19 cellular contexts compared by ENCODE assay signal in the genomic region with DNA sequence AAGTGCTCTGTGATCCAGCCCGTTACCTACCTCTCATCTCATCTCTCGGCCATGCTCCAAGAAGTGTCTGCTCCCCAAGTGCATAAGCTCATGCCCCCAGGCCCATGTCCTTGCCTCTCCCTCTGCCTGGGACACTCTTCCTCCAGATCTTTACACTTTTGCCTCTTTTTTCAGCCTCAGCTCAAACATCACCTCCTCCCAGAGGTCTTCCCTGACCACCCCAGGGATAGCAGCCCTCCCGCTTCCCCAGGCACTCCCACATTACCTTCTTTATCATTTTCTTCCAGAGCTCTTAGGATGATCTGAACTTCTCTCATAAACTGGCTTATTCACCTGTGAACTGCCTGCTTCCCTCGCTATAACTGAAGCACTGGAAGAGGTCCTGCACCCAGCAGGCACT. TPM values are rescaled to one million over a fixed set of nuclear protein-coding genes. Genes with fewer than 3 reads are reported as not detected.
DNase-seq lines count a peak whose midpoint lies in the region; ATAC-seq and TF ChIP-seq lines count a peak whose summit lies in the region.
"Had no signal": no experiment of that assay in that cellular context is flagged by ENCODE, and none has a peak within 500 bp of the region (broad histone marks: within the 10 kb centered on the region; RNA-seq: fewer than 3 reads in every experiment).

No MANE protein-coding gene starts in this region.

- peaks cover 7% of the 10 kb centered on the region for H3K79me2 ChIP-seq in PC-3 (ENCODE audit: low read length)

- no peak for ATAC-seq in activated T-helper 17 cell treated with anti-CD3 and anti-CD28 coated beads, Interleukin-2, amount 50 U/mL, for 72 hours (replicated peaks)
- no peak for ATAC-seq in stimulated activated naive CD8-positive, alpha-beta T cell treated with anti-CD3 and anti-CD28 coated beads, Interleukin-15, amount 100 ng/mL, for 72 hours
- ATAC-seq in GM18498 (IDR thresholded peaks at IDR 0.05; ENCODE audit: unreplicated experiment) (no peak), PC-3 (no peak)
- ATAC-seq: HCT116 had no signal

- POLR2A ChIA-PET in activated CD4-positive, alpha-beta T cell treated with anti-CD3 and anti-CD28 coated beads, Interleukin-2, amount 10 ng/mL, durations not matched to agents 7 days and 5 days (lab: Charles Lee), result no interaction called here
- POLR2A ChIA-PET in Caco-2 (lab: Charles Lee) (no interaction called here), PC-3 (lab: Charles Lee; ENCODE audit: unreplicated experiment) (no interaction called here)

- H3K4me1 ChIP-seq in Caco-2 (peaks cover 40% of the 10 kb centered on the region), PC-3 (ENCODE audit: insufficient read depth, low read length) (peaks cover 68% of the 10 kb centered on the region)

- DNase-seq in activated CD4-positive, alpha-beta T cell treated with anti-CD3 and anti-CD28 coated beads, Interleukin-2, amount 10 ng/mL, durations not matched to agents 7 days and 5 days, result no peak
- DNase-seq in activated CD4-positive, alpha-beta T cell treated with anti-CD3 and anti-CD28 coated beads, Interleukin-2, amount 50 U/mL, for 4 hours, result no peak
- DNase-seq in Caco-2 (no peak), PC-3 (no peak), AML-193 (lab: John Stamatoyannopoulos, UW) (no peak)
- no peak for DNase-seq in stimulated activated naive CD8-positive, alpha-beta T cell treated with anti-CD3 and anti-CD28 coated beads, Interleukin-15, amount 100 ng/mL, for 72 hours
- DNase-seq: GM23248, MM.1S, NCI-H1092, NCI-H1436 treated with DMSO at 0.1 percent for 48 hours, NCI-H2029 treated with DMSO at 0.1 percent for 48 hours, NCI-H2171, NCI-H446, Peyer's patch had no signal

- no peaks in the 10 kb centered on the region for H3K27me3 ChIP-seq in Caco-2 (replicated peaks; ENCODE audit: control insufficient read depth, insufficient read depth, low read length)
- no peaks in the 10 kb centered on the region for H3K27me3 ChIP-seq in PC-3 (ENCODE audit: low read length)
- H3K27me3 ChIP-seq: Peyer's patch, SJSA1 had no signal

- H3K27ac ChIP-seq in PC-3 (ENCODE audit: low read length), result no peak overlapping the region
- H3K27ac ChIP-seq: GM23248, Peyer's patch, SJSA1 had no signal

- H3K4me3 Mint-ChIP-seq in activated CD4-positive, alpha-beta T cell treated with anti-CD3 and anti-CD28 coated beads, Interleukin-2, amount 10 ng/mL, durations not matched to agents 7 days and 5 days, result no peak overlapping the region
- no peak overlapping the region for H3K4me3 Mint-ChIP-seq in Caco-2 (ENCODE audit: unreplicated experiment)
- peak overlapping the region; percentile 2 for H3K4me3 Mint-ChIP-seq in activated T-helper 17 cell treated with anti-CD3 and anti-CD28 coated beads, Interleukin-2, amount 50 U/mL, for 72 hours
- no peak overlapping the region for H3K4me3 Mint-ChIP-seq in stimulated activated naive CD8-positive, alpha-beta T cell treated with anti-CD3 and anti-CD28 coated beads, Interleukin-15, amount 100 ng/mL, for 72 hours

- intact Hi-C loops in Caco-2 (cut with micrococcal nuclease; ENCODE audit: unreplicated experiment) (no loop called here), PC-3 (cut with micrococcal nuclease) (no loop called here)

- H3K4me1 Mint-ChIP-seq in activated CD4-positive, alpha-beta T cell treated with anti-CD3 and anti-CD28 coated beads, Interleukin-2, amount 10 ng/mL, durations not matched to agents 7 days and 5 days, result peaks cover 65% of the 10 kb centered on the region
- H3K4me1 Mint-ChIP-seq in Caco-2 (ENCODE audit: low read depth, unreplicated experiment), result peaks cover 38% of the 10 kb centered on the region
- H3K4me1 Mint-ChIP-seq in activated T-helper 17 cell treated with anti-CD3 and anti-CD28 coated beads, Interleukin-2, amount 50 U/mL, for 72 hours, result peaks cover 33% of the 10 kb centered on the region
- peaks cover 41% of the 10 kb centered on the region for H3K4me1 Mint-ChIP-seq in stimulated activated naive CD8-positive, alpha-beta T cell treated with anti-CD3 and anti-CD28 coated beads, Interleukin-15, amount 100 ng/mL, for 72 hours

- CTCF ChIA-PET in activated CD4-positive, alpha-beta T cell treated with anti-CD3 and anti-CD28 coated beads, Interleukin-2, amount 10 ng/mL, durations not matched to agents 7 days and 5 days (lab: Charles Lee), result interaction anchor here (1.3 kb wide), 1 partner anchor 28 kb away, joined by 6 read pairs; no protein-coding TSS in a partner anchor
- CTCF ChIA-PET in Caco-2 (lab: Charles Lee), result no interaction called here
- CTCF ChIA-PET in PC-3 (lab: Charles Lee), result no interaction called here

- TF ChIP-seq CTCF in Caco-2 (IDR thresholded peaks at IDR 0.05; ENCODE audit: insufficient read depth in 1 of 2, low read depth in 1 of 2, low read length in 1 of 2, severe bottlenecking in 1 of 2, unreplicated experiment in 1 of 2), result no peak
- no peak for TF ChIP-seq CTCF in PC-3 (conservative IDR thresholded peaks at IDR 0.05; ENCODE audit: low read depth, low read length)

- H2AFZ ChIP-seq in PC-3 (ENCODE audit: low read length), result no peak overlapping the region
- H2AFZ ChIP-seq: GM23248 had no signal

- no peaks in the 10 kb centered on the region for H3K36me3 Mint-ChIP-seq in activated CD4-positive, alpha-beta T cell treated with anti-CD3 and anti-CD28 coated beads, Interleukin-2, amount 10 ng/mL, durations not matched to agents 7 days and 5 days (ENCODE audit: low read depth)
- H3K36me3 Mint-ChIP-seq in Caco-2 (ENCODE audit: insufficient read depth, unreplicated experiment), result peaks cover 6% of the 10 kb centered on the region
- H3K36me3 Mint-ChIP-seq in activated T-helper 17 cell treated with anti-CD3 and anti-CD28 coated beads, Interleukin-2, amount 50 U/mL, for 72 hours (ENCODE audit: low read depth), result peaks cover 29% of the 10 kb centered on the region

- peaks cover 4% of the 10 kb centered on the region for H3F3A ChIP-seq in PC-3 (ENCODE audit: low read length, unreplicated experiment)

- H3K9me3 ChIP-seq in Caco-2 (no peaks in the 10 kb centered on the region), PC-3 (ENCODE audit: low read length) (no peaks in the 10 kb centered on the region)
- H3K9me3 ChIP-seq: Peyer's patch, SJSA1 had no signal

- no peaks in the 10 kb centered on the region for H4K20me1 ChIP-seq in PC-3 (ENCODE audit: low read length)

- no peaks in the 10 kb centered on the region for H3K9me2 ChIP-seq in PC-3 (replicated peaks; ENCODE audit: low read length)

- no peak overlapping the region for H3K9ac ChIP-seq in PC-3 (ENCODE audit: low read length)
- H3K9ac ChIP-seq: GM23248 had no signal

- H3K4me3 ChIP-seq in Caco-2 (ENCODE audit: low read depth, low read length) (no peak overlapping the region), PC-3 (ENCODE audit: low read length) (no peak overlapping the region)
- H3K4me3 ChIP-seq: GM23248, Peyer's patch, SJSA1 had no signal

- peak overlapping the region; percentile 2 for H3K27ac Mint-ChIP-seq in activated CD4-positive, alpha-beta T cell treated with anti-CD3 and anti-CD28 coated beads, Interleukin-2, amount 10 ng/mL, durations not matched to agents 7 days and 5 days
- peak overlapping the region; percentile 6 for H3K27ac Mint-ChIP-seq in Caco-2 (ENCODE audit: unreplicated experiment)
- H3K27ac Mint-ChIP-seq in activated T-helper 17 cell treated with anti-CD3 and anti-CD28 coated beads, Interleukin-2, amount 50 U/mL, for 72 hours, result no peak overlapping the region
- H3K27ac Mint-ChIP-seq in stimulated activated naive CD8-positive, alpha-beta T cell treated with anti-CD3 and anti-CD28 coated beads, Interleukin-15, amount 100 ng/mL, for 72 hours, result peak overlapping the region; percentile 39 to 59

- BruUV-seq in Caco-2 (replicated peaks; lab: Mats Ljungman, UMichigan) (no TSS peak), PC-3 (replicated peaks; lab: Mats Ljungman, UMichigan) (no TSS peak)

- H3K4me2 ChIP-seq in PC-3 (ENCODE audit: low read length), result no peak overlapping the region

- no peaks in the 10 kb centered on the region for H3K9me3 Mint-ChIP-seq in activated CD4-positive, alpha-beta T cell treated with anti-CD3 and anti-CD28 coated beads, Interleukin-2, amount 10 ng/mL, durations not matched to agents 7 days and 5 days
- no peaks in the 10 kb centered on the region for H3K9me3 Mint-ChIP-seq in Caco-2 (ENCODE audit: unreplicated experiment)
- H3K9me3 Mint-ChIP-seq in activated T-helper 17 cell treated with anti-CD3 and anti-CD28 coated beads, Interleukin-2, amount 50 U/mL, for 72 hours, result no peaks in the 10 kb centered on the region
- H3K9me3 Mint-ChIP-seq in stimulated activated naive CD8-positive, alpha-beta T cell treated with anti-CD3 and anti-CD28 coated beads, Interleukin-15, amount 100 ng/mL, for 72 hours, result no peaks in the 10 kb centered on the region
- H3K9me3 Mint-ChIP-seq: CD14-positive monocyte had no signal

- no peaks in the 10 kb centered on the region for H3K27me3 Mint-ChIP-seq in activated CD4-positive, alpha-beta T cell treated with anti-CD3 and anti-CD28 coated beads, Interleukin-2, amount 10 ng/mL, durations not matched to agents 7 days and 5 days
- H3K27me3 Mint-ChIP-seq in Caco-2 (ENCODE audit: insufficient read depth, unreplicated experiment), result no peaks in the 10 kb centered on the region
- H3K27me3 Mint-ChIP-seq in activated T-helper 17 cell treated with anti-CD3 and anti-CD28 coated beads, Interleukin-2, amount 50 U/mL, for 72 hours, result no peaks in the 10 kb centered on the region
- peaks cover 9% of the 10 kb centered on the region for H3K27me3 Mint-ChIP-seq in stimulated activated naive CD8-positive, alpha-beta T cell treated with anti-CD3 and anti-CD28 coated beads, Interleukin-15, amount 100 ng/mL, for 72 hours

- no peaks in the 10 kb centered on the region for H3K36me3 ChIP-seq in Caco-2 (ENCODE audit: control insufficient read depth, insufficient read depth, low read length)
- H3K36me3 ChIP-seq in PC-3 (ENCODE audit: low read depth, low read length), result no peaks in the 10 kb centered on the region
- H3K36me3 ChIP-seq: Peyer's patch, SJSA1 had no signal

RNA-seq across cellular contexts. Expression of gene FURIN, which starts 2.7 kb away (rescaled TPM):
- total RNA-seq in activated CD4-positive, alpha-beta T cell treated with anti-CD3 and anti-CD28 coated beads, Interleukin-2, amount 10 ng/mL, durations not matched to agents 7 days and 5 days, result 100 to 1,000 TPM; 148 to 153 TPM
- total RNA-seq in Caco-2 (2022) (41.5 and 43.0 TPM in 2 replicates), PC-3 (2014; rRNA removed) (39.1 and 44.2 TPM in 2 replicates)
- total RNA-seq in activated T-helper 17 cell treated with anti-CD3 and anti-CD28 coated beads, Interleukin-2, amount 50 U/mL, for 72 hours, result 100 to 1,000 TPM; 605 to 771 TPM

RNA-seq across cellular contexts. Expression of gene FES, which starts 18.6 kb away (rescaled TPM):
- 10 to 100 TPM in 1 of 2 experiments, 1 to 10 TPM in 1; 8.6 to 10.7 TPM for total RNA-seq in activated CD4-positive, alpha-beta T cell treated with anti-CD3 and anti-CD28 coated beads, Interleukin-2, amount 10 ng/mL, durations not matched to agents 7 days and 5 days
- 1.7 and 1.8 TPM in 2 replicates for total RNA-seq in Caco-2 (2022)
- 100 to 1,000 TPM in 1 of 2 donors, 10 to 100 TPM in 1; 98.5 to 122 TPM for total RNA-seq in activated T-helper 17 cell treated with anti-CD3 and anti-CD28 coated beads, Interleukin-2, amount 50 U/mL, for 72 hours
- 2.8 and 11.5 TPM in 2 replicates for total RNA-seq in PC-3 (2014; rRNA removed)

RNA-seq across cellular contexts. Expression of gene MAN2A2, which starts 37.4 kb away (rescaled TPM):
- 10 to 100 TPM; 77.4 to 97.4 TPM for total RNA-seq in activated CD4-positive, alpha-beta T cell treated with anti-CD3 and anti-CD28 coated beads, Interleukin-2, amount 10 ng/mL, durations not matched to agents 7 days and 5 days
- total RNA-seq in Caco-2 (2022) (64.9 and 69.8 TPM in 2 replicates), PC-3 (2014; rRNA removed) (19.8 and 26.3 TPM in 2 replicates)
- 100 to 1,000 TPM; 121 to 127 TPM for total RNA-seq in activated T-helper 17 cell treated with anti-CD3 and anti-CD28 coated beads, Interleukin-2, amount 50 U/mL, for 72 hours
